Comparison of ENCODE assay signal across 33 cellular contexts in the genomic region with DNA sequence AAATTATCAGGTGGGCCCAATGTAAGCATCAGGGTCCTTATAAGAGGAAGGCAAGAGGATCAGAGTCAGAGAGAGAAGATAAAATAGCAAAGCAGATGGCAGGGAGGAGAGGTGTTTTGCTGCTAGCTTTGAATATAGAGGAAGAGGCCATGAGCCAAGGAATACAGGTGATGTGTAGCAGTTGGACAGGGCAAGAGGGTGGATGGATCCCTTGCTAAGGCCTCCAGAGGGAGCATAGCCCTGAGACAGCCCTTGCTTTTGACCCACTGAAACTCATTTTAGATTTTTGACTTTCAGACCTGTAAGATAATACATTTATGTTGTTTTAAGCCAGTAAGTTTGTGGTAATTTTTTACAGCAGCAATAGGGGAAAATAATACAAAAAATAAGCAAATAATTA.
"Had no signal": no experiment of that assay in that cellular context is flagged by ENCODE, and none has a peak within 500 bp of the region (broad histone marks: within the 10 kb centered on the region; RNA-seq: fewer than 3 reads in every experiment).

No MANE protein-coding gene starts in this region.

- H3K4me3 ChIP-seq: ascending aorta, breast epithelium had no signal

- H3K27me3 ChIP-seq: ascending aorta, breast epithelium had no signal

- H3K36me3 Mint-ChIP-seq: activated CD4-positive, alpha-beta memory T cell treated with anti-CD3 and anti-CD28 coated beads for 36 hours; activated naive CD4-positive, alpha-beta T cell treated with anti-CD3 and anti-CD28 coated beads, Interleukin-2, amount 10 ng/mL, durations not matched to agents 7 days and 5 days; activated naive CD8-positive, alpha-beta T cell treated with anti-CD3 and anti-CD28 coated beads, Interleukin-2, amount 10 ng/mL, durations not matched to agents 7 days and 5 days had no signal

- FAIRE-seq: TTC549 had no signal

- H3K4me1 ChIP-seq: ascending aorta, breast epithelium had no signal

- H3K27ac Mint-ChIP-seq: activated B cell treated with CpG ODN at 0.5 μM for 24 hours; activated CD4-positive, alpha-beta memory T cell treated with anti-CD3 and anti-CD28 coated beads for 36 hours; activated CD4-positive, alpha-beta T cell treated with anti-CD3 and anti-CD28 coated beads, Interleukin-2, amount 10 ng/mL, durations not matched to agents 24 days and 14 days; activated CD8-positive, alpha-beta T cell treated with anti-CD3 and anti-CD28 coated beads for 36 hours; activated naive CD4-positive, alpha-beta T cell treated with anti-CD3 and anti-CD28 coated beads, Interleukin-2, amount 10 ng/mL, durations not matched to agents 7 days and 5 days; activated naive CD4-positive, alpha-beta T cell treated with anti-CD3 and anti-CD28 coated beads, Interleukin-2, amount 50 U/mL, for 24 hours; activated naive CD8-positive, alpha-beta T cell; activated naive CD8-positive, alpha-beta T cell treated with anti-CD3 and anti-CD28 coated beads, Interleukin-2, amount 10 ng/mL, durations not matched to agents 7 days and 5 days; activated naive CD8-positive, alpha-beta T cell treated with anti-CD3 and anti-CD28 coated beads, Interleukin-2, amount 50 U/mL, for 24 hours; activated T-cell treated with anti-CD3 and anti-CD28 coated beads, Interleukin-2, amount 50 U/mL, for 24 hours; activated T-helper 2 cell treated with anti-CD3 and anti-CD28 coated beads, Interferon-gamma antibody, Interleukin-2, Interleukin-4, amounts not matched to agents 10 μg/mL and 5 μg/mL and 100 μg/mL, durations not matched to agents 14 hours and 24 hours and 36 hours; brain; T-helper 1 cell treated with Interleukin-12 subunit alpha and Interleukin-12 subunit beta and Interleukin-4 antibody, amounts not matched to agents 30 μg/mL and 1 μg/mL, for 36 hours; T-helper 2 cell treated with Interferon-gamma antibody and Interleukin-4, amounts not matched to agents 5 μg/mL and 100 μg/mL, for 36 hours had no signal

- H3K27ac ChIP-seq: ascending aorta, breast epithelium, VCaP had no signal

- DNase-seq: activated B cell treated with CpG ODN at 0.5 μM for 24 hours; activated CD4-positive, alpha-beta memory T cell treated with anti-CD3 and anti-CD28 coated beads for 36 hours; activated CD4-positive, alpha-beta T cell treated with anti-CD3 and anti-CD28 coated beads for 4 hours; activated CD4-positive, alpha-beta T cell treated with anti-CD3 and anti-CD28 coated beads, Interleukin-2, amount 10 ng/mL, durations not matched to agents 24 days and 14 days; activated CD4-positive, alpha-beta T cell treated with anti-CD3 and anti-CD28 coated beads, Interleukin-2, amount 50 U/mL, for 1 hour; activated CD4-positive, alpha-beta T cell treated with anti-CD3 and anti-CD28 coated beads, Interleukin-2, amount 50 U/mL, for 4 hours; activated CD4-positive, CD25-positive, alpha-beta regulatory T cell treated with anti-CD3 and anti-CD28 coated beads, Interleukin-2, amount 50 U/mL, for 72 hours; activated CD8-positive, alpha-beta memory T cell treated with anti-CD3 and anti-CD28 coated beads, Interleukin-2, amount 50 U/mL, for 4 hours; activated CD8-positive, alpha-beta T cell treated with anti-CD3 and anti-CD28 coated beads for 36 hours; activated effector memory CD4-positive, alpha-beta T cell treated with Interleukin-2 at 50 U/mL for 16 hours; activated gamma-delta T cell; activated naive CD4-positive, alpha-beta T cell treated with anti-CD3 and anti-CD28 coated beads, Interleukin-2, amount 10 ng/mL, durations not matched to agents 7 days and 5 days; activated naive CD4-positive, alpha-beta T cell treated with Interleukin-2 at 50 U/mL for 16 hours; activated naive CD8-positive, alpha-beta T cell treated with anti-CD3 and anti-CD28 coated beads, Interleukin-2, amount 10 ng/mL, durations not matched to agents 7 days and 5 days; activated naive CD8-positive, alpha-beta T cell treated with anti-CD3 and anti-CD28 coated beads, Interleukin-2, amount 50 U/mL, for 24 hours; activated T-cell treated with anti-CD3 and anti-CD28 coated beads, Interleukin-2, amount 50 U/mL, for 24 hours; activated T-cell treated with anti-CD3 and anti-CD28 coated beads, Interleukin-2, amount 50 U/mL, for 48 hours; amygdala; anterior cingulate cortex; central memory CD4-positive, alpha-beta T cell; T-helper 1 cell; T-helper 2 cell; T-helper 9 cell had no signal

- H3K36me3 ChIP-seq: ascending aorta, breast epithelium had no signal

- H3K4me3 Mint-ChIP-seq: activated B cell treated with CpG ODN at 0.5 μM for 24 hours; activated CD4-positive, alpha-beta memory T cell treated with anti-CD3 and anti-CD28 coated beads for 36 hours; activated CD4-positive, alpha-beta T cell treated with anti-CD3 and anti-CD28 coated beads, Interleukin-2, amount 10 ng/mL, durations not matched to agents 24 days and 14 days; activated CD8-positive, alpha-beta T cell treated with anti-CD3 and anti-CD28 coated beads for 36 hours; activated naive CD4-positive, alpha-beta T cell treated with anti-CD3 and anti-CD28 coated beads, Interleukin-2, amount 10 ng/mL, durations not matched to agents 7 days and 5 days; activated naive CD4-positive, alpha-beta T cell treated with anti-CD3 and anti-CD28 coated beads, Interleukin-2, amount 50 U/mL, for 24 hours; activated naive CD8-positive, alpha-beta T cell; activated naive CD8-positive, alpha-beta T cell treated with anti-CD3 and anti-CD28 coated beads, Interleukin-2, amount 10 ng/mL, durations not matched to agents 7 days and 5 days; activated naive CD8-positive, alpha-beta T cell treated with anti-CD3 and anti-CD28 coated beads, Interleukin-2, amount 50 U/mL, for 24 hours; activated T-cell treated with anti-CD3 and anti-CD28 coated beads, Interleukin-2, amount 50 U/mL, for 24 hours; brain; T-helper 1 cell treated with Interleukin-12 subunit alpha and Interleukin-12 subunit beta and Interleukin-4 antibody, amounts not matched to agents 30 μg/mL and 1 μg/mL, for 36 hours; T-helper 2 cell treated with Interferon-gamma antibody and Interleukin-4, amounts not matched to agents 5 μg/mL and 100 μg/mL, for 36 hours had no signal

- H3K4me1 Mint-ChIP-seq: activated B cell treated with CpG ODN at 0.5 μM for 24 hours; activated CD4-positive, alpha-beta T cell treated with anti-CD3 and anti-CD28 coated beads, Interleukin-2, amount 10 ng/mL, durations not matched to agents 24 days and 14 days; activated naive CD4-positive, alpha-beta T cell treated with anti-CD3 and anti-CD28 coated beads, Interleukin-2, amount 10 ng/mL, durations not matched to agents 7 days and 5 days; activated naive CD4-positive, alpha-beta T cell treated with anti-CD3 and anti-CD28 coated beads, Interleukin-2, amount 50 U/mL, for 24 hours; activated naive CD8-positive, alpha-beta T cell treated with anti-CD3 and anti-CD28 coated beads, Interleukin-2, amount 10 ng/mL, durations not matched to agents 7 days and 5 days; activated naive CD8-positive, alpha-beta T cell treated with anti-CD3 and anti-CD28 coated beads, Interleukin-2, amount 50 U/mL, for 24 hours; brain had no signal

- ATAC-seq: activated CD8-positive, alpha-beta T cell treated with anti-CD3 and anti-CD28 coated beads for 36 hours; activated naive CD8-positive, alpha-beta T cell treated with anti-CD3 and anti-CD28 coated beads, Interleukin-2, amount 50 U/mL, for 24 hours had no signal
